ENCODE assay signal across 1 cellular context in genomic region chr3:52373676-52374075, GRCh38.
TF ChIP-seq lines count a peak whose summit lies in the region.

No MANE protein-coding gene starts in this region.

TF ChIP-seq in H1, 55 proteins besides CTCF, POLR2A, EP300 and RAD21:
- TF ChIP-seq KDM5A (IDR thresholded peaks at IDR 0.05; ENCODE audit: low read length) = no peak
- no peak for TF ChIP-seq EGR1 (IDR thresholded peaks at IDR 0.05; ENCODE audit: borderline replicate concordance, low read depth, low read length)
- TF ChIP-seq EZH2 (IDR thresholded peaks at IDR 0.05; ENCODE audit: low read depth, low read length, severe bottlenecking) = no peak
- TF ChIP-seq MAFK (IDR thresholded peaks at IDR 0.05; ENCODE audit: low read depth, low read length) = no peak
- TF ChIP-seq FOSL1 (IDR thresholded peaks at IDR 0.05; ENCODE audit: insufficient read depth, low read depth, low read length) = no peak
- no peak for TF ChIP-seq PHF8 (conservative IDR thresholded peaks at IDR 0.05; ENCODE audit: low read depth, low read length)
- TF ChIP-seq HDAC6 (IDR thresholded peaks at IDR 0.05; ENCODE audit: low read depth, low read length) = no peak
- TF ChIP-seq TEAD4 (IDR thresholded peaks at IDR 0.05; ENCODE audit: low read depth, low read length) = no peak
- no peak for TF ChIP-seq SIN3A (conservative IDR thresholded peaks at IDR 0.05 in 1 of 2, IDR thresholded peaks at IDR 0.05 in 1 of 2; ENCODE audit: low read depth in 1 of 2, low read length in 2 of 2)
- TF ChIP-seq E2F6 (IDR thresholded peaks at IDR 0.05) = no peak
- TF ChIP-seq SAP30 (IDR thresholded peaks at IDR 0.05; ENCODE audit: insufficient read depth, insufficient replicate concordance, low read length) = no peak
- TF ChIP-seq JUND (IDR thresholded peaks at IDR 0.05; ENCODE audit: low read length) = no peak
- no peak for TF ChIP-seq RFX5 (IDR thresholded peaks at IDR 0.05; ENCODE audit: borderline replicate concordance, low read depth, low read length)
- TF ChIP-seq TAF7 (optimal IDR thresholded peaks at IDR 0.05; ENCODE audit: borderline replicate concordance, low read depth, low read length) = no peak
- TF ChIP-seq GTF2F1 (IDR thresholded peaks at IDR 0.05; ENCODE audit: borderline replicate concordance, low read depth, low read length) = no peak
- TF ChIP-seq BCL11A (IDR thresholded peaks at IDR 0.05; ENCODE audit: low read depth in 2 of 2, low read length in 2 of 2) = no peak
- no peak for TF ChIP-seq SP4 (IDR thresholded peaks at IDR 0.05; ENCODE audit: low read length)
